Comparison of ENCODE assay signal across 8 cellular contexts in genomic region chr17:64919289-64920025, GRCh38. TPM values are rescaled to one million over a fixed set of nuclear protein-coding genes. Genes with fewer than 3 reads are reported as not detected.
A peak's percentile ranks its signal among the peaks of the same experiment; 100 is the strongest.
DNase-seq lines count a peak whose midpoint lies in the region; ATAC-seq and TF ChIP-seq lines count a peak whose summit lies in the region.
"Not testable (repeated sequence)": the region's sequence is repeated elsewhere in the genome, so short reads cannot be mapped to it uniquely, and the experiment has no call there.

Gene LRRC37A3 (minus strand): TSS chr17:64919478. CDS start chr17:64897257, 22,221 bp downstream.

- ATAC-seq in GM19372 (IDR thresholded peaks at IDR 0.05; ENCODE audit: low read depth, unreplicated experiment) (peak; percentile 89), HG03521 (IDR thresholded peaks at IDR 0.05; ENCODE audit: unreplicated experiment) (peak; percentile 93), left lobe of liver (peak; percentile 97)

- peak; percentile 99 for DNase-seq in CD14-positive monocyte (ENCODE audit: low spot score)
- peak; percentile 96 for DNase-seq in NCI-H526 treated with DMSO at 0.1 percent for 48 hours (lab: John Stamatoyannopoulos, UW)
- peak; percentile 100 for DNase-seq in activated CD4-positive, alpha-beta T cell treated with anti-CD3 and anti-CD28 coated beads, Interleukin-2, amount 10 ng/mL, durations not matched to agents 24 days and 14 days
- DNase-seq in cortex of kidney (lab: John Stamatoyannopoulos, UW), result peak; percentile 92
- DNase-seq in left lobe of liver (ENCODE audit: low spot score), result peak; percentile 97
- DNase-seq in stimulated activated CD4-positive, alpha-beta T cell treated with anti-CD3 and anti-CD28 coated beads, Interleukin-2, amount 100 ng/mL, for 24 hours, result peak; percentile 100

- not testable (repeated sequence) for H3K9me3 Mint-ChIP-seq in CD14-positive monocyte; activated CD4-positive, alpha-beta T cell treated with anti-CD3 and anti-CD28 coated beads, Interleukin-2, amount 10 ng/mL, durations not matched to agents 24 days and 14 days

- H3K27me3 Mint-ChIP-seq in CD14-positive monocyte (ENCODE audit: low read depth in 3 of 3); activated CD4-positive, alpha-beta T cell treated with anti-CD3 and anti-CD28 coated beads, Interleukin-2, amount 10 ng/mL, durations not matched to agents 24 days and 14 days: not testable (repeated sequence)

- peaks cover 39% of the 10 kb centered on the region for H3K4me1 Mint-ChIP-seq in CD14-positive monocyte
- peaks cover 14% of the 10 kb centered on the region for H3K4me1 Mint-ChIP-seq in activated CD4-positive, alpha-beta T cell treated with anti-CD3 and anti-CD28 coated beads, Interleukin-2, amount 10 ng/mL, durations not matched to agents 24 days and 14 days

- peak; percentile 97 for TF ChIP-seq CTCF in CD14-positive monocyte (IDR thresholded peaks at IDR 0.05)

- not testable (repeated sequence) for H3K36me3 Mint-ChIP-seq in CD14-positive monocyte; activated CD4-positive, alpha-beta T cell treated with anti-CD3 and anti-CD28 coated beads, Interleukin-2, amount 10 ng/mL, durations not matched to agents 24 days and 14 days (ENCODE audit: low read depth)

- H3K4me3 Mint-ChIP-seq in CD14-positive monocyte, result peak within 1 kb of the TSS; percentile 89 to 92
- H3K4me3 Mint-ChIP-seq in activated CD4-positive, alpha-beta T cell treated with anti-CD3 and anti-CD28 coated beads, Interleukin-2, amount 10 ng/mL, durations not matched to agents 24 days and 14 days, result peak within 1 kb of the TSS; percentile 86

- intact Hi-C loops in CD14-positive monocyte (cut with micrococcal nuclease); activated CD4-positive, alpha-beta T cell treated with anti-CD3 and anti-CD28 coated beads, Interleukin-2, amount 10 ng/mL, durations not matched to agents 24 days and 14 days (cut with micrococcal nuclease): not testable (repeated sequence)

- H3K27ac Mint-ChIP-seq in CD14-positive monocyte, result peak within 1 kb of the TSS; percentile 87 to 94 (median 92)
- peak within 1 kb of the TSS; percentile 91 for H3K27ac Mint-ChIP-seq in activated CD4-positive, alpha-beta T cell treated with anti-CD3 and anti-CD28 coated beads, Interleukin-2, amount 10 ng/mL, durations not matched to agents 24 days and 14 days

RNA-seq across cellular contexts. Expression of gene LRRC37A3, which starts in this region (rescaled TPM):
- polyA plus RNA-seq in CD14-positive monocyte, result under 1 TPM; 0.31 to 0.56 TPM
- total RNA-seq in activated CD4-positive, alpha-beta T cell treated with anti-CD3 and anti-CD28 coated beads, Interleukin-2, amount 10 ng/mL, durations not matched to agents 24 days and 14 days, result 8.3 and 12.8 TPM in 2 replicates
- total RNA-seq in left lobe of liver, result 3.1 TPM

Comparison
In these comparisons a context has a peak if more than half of its experiments do, and no peak if none do; other contexts are left out.
1. Peak in every context shown above with its lines: DNase-seq and ATAC-seq.
2. Peak in DNase-seq in CD14-positive monocyte; RNA of the gene not detected or under 1 TPM.